In genomic region chr18:44679912-44680270, GRCh38 we compare ENCODE assay signal across 8 cellular contexts. TPM values are rescaled to one million over a fixed set of nuclear protein-coding genes. Genes with fewer than 3 reads are reported as not detected.
DNase-seq lines count a peak whose midpoint lies in the region; ATAC-seq, FAIRE-seq and TF ChIP-seq lines count a peak whose summit lies in the region.

No MANE protein-coding gene starts in this region.

- peaks cover 6% of the 10 kb centered on the region for H3K4me1 Mint-ChIP-seq in activated CD4-positive, alpha-beta T cell treated with anti-CD3 and anti-CD28 coated beads, Interleukin-2, amount 10 ng/mL, durations not matched to agents 24 days and 14 days

- peaks cover 20% of the 10 kb centered on the region for H3K4me1 ChIP-seq in ACC112 (ENCODE audit: control insufficient read depth, insufficient read depth, low read length, unreplicated experiment)
- peaks cover 9 to 45% (median 40%) of the 10 kb centered on the region in 4 donors for H3K4me1 ChIP-seq in esophagus muscularis mucosa
- peaks cover 0 to 39% (median 20%) of the 10 kb centered on the region in 4 donors for H3K4me1 ChIP-seq in tibial artery

- H3K4me3 Mint-ChIP-seq in activated CD4-positive, alpha-beta T cell treated with anti-CD3 and anti-CD28 coated beads, Interleukin-2, amount 10 ng/mL, durations not matched to agents 24 days and 14 days, result no peak overlapping the region

- no peaks in the 10 kb centered on the region for H3K36me3 Mint-ChIP-seq in activated CD4-positive, alpha-beta T cell treated with anti-CD3 and anti-CD28 coated beads, Interleukin-2, amount 10 ng/mL, durations not matched to agents 24 days and 14 days (ENCODE audit: low read depth)

- DNase-seq in GM12891 (ENCODE audit: insufficient read length, low spot score) (peak; percentile 29), NCI-H1417 (lab: John Stamatoyannopoulos, UW) (peak; percentile 63 to 82 (median 82)), esophagus muscularis mucosa (ENCODE audit: extremely low spot score) (peak; percentile 90), myocyte (ENCODE audit: low read depth) (peak; percentile 59), tibial artery (peak; percentile 68 to 80)
- DNase-seq in activated CD4-positive, alpha-beta T cell treated with anti-CD3 and anti-CD28 coated beads, Interleukin-2, amount 10 ng/mL, durations not matched to agents 24 days and 14 days, result peak; percentile 78

- TF ChIP-seq EP300 in esophagus muscularis mucosa (IDR thresholded peaks at IDR 0.05), result no peak

- no peak for ATAC-seq in GM21723 (IDR thresholded peaks at IDR 0.05; ENCODE audit: unreplicated experiment)

- H3K27me3 Mint-ChIP-seq in activated CD4-positive, alpha-beta T cell treated with anti-CD3 and anti-CD28 coated beads, Interleukin-2, amount 10 ng/mL, durations not matched to agents 24 days and 14 days, result peaks cover 29% of the 10 kb centered on the region

- H3K27ac Mint-ChIP-seq in activated CD4-positive, alpha-beta T cell treated with anti-CD3 and anti-CD28 coated beads, Interleukin-2, amount 10 ng/mL, durations not matched to agents 24 days and 14 days, result peak overlapping the region; percentile 78

- H3K4me3 ChIP-seq in ACC112 (ENCODE audit: low read depth, low read length) (peak overlapping the region; percentile 75), esophagus muscularis mucosa (peak overlapping the region; percentile 85 to 94 (median 92)), tibial artery (peak overlapping the region; percentile 72)

- no peaks in the 10 kb centered on the region for H3K9me3 ChIP-seq in esophagus muscularis mucosa
- H3K9me3 ChIP-seq in tibial artery, result no peaks in the 10 kb centered on the region

- TF ChIP-seq CTCF in esophagus muscularis mucosa (IDR thresholded peaks at IDR 0.05) (no peak), tibial artery (IDR thresholded peaks at IDR 0.05) (no peak)

- H3K27ac ChIP-seq in ACC112 (ENCODE audit: low read depth, low read length) (no peak overlapping the region), esophagus muscularis mucosa (replicated peaks in 1 of 4) (peak overlapping the region; percentile 97 to 98 (median 98)), tibial artery (peak overlapping the region; percentile 99 to 100)

- H3K79me2 ChIP-seq in ACC112 (ENCODE audit: control insufficient read depth, insufficient read depth, low read length, unreplicated experiment), result no peaks in the 10 kb centered on the region

- peak; percentile 23 for FAIRE-seq in GM12891 (lab: Jason Lieb, UNC)

- peak overlapping the region; percentile 77 for H2AFZ ChIP-seq in ACC112 (ENCODE audit: low read length, unreplicated experiment)

- H3K9me3 Mint-ChIP-seq in activated CD4-positive, alpha-beta T cell treated with anti-CD3 and anti-CD28 coated beads, Interleukin-2, amount 10 ng/mL, durations not matched to agents 24 days and 14 days, result no peaks in the 10 kb centered on the region

- no peak for TF ChIP-seq POLR2A in GM12891 (IDR thresholded peaks at IDR 0.05; ENCODE audit: low read depth, low read length)
- TF ChIP-seq POLR2A in esophagus muscularis mucosa (IDR thresholded peaks at IDR 0.05; ENCODE audit: low read depth), result no peak

- WGBS in esophagus muscularis mucosa, result under 1% methylated on average over 19 of the region's 41 CpGs

- H3K27me3 ChIP-seq in ACC112 (ENCODE audit: insufficient read depth, low read length), result no peaks in the 10 kb centered on the region
- no peaks in the 10 kb centered on the region for H3K27me3 ChIP-seq in esophagus muscularis mucosa
- no peaks in the 10 kb centered on the region for H3K27me3 ChIP-seq in tibial artery

- H3K36me3 ChIP-seq in ACC112 (ENCODE audit: insufficient read depth, low read length), result no peaks in the 10 kb centered on the region
- no peaks in the 10 kb centered on the region for H3K36me3 ChIP-seq in esophagus muscularis mucosa
- H3K36me3 ChIP-seq in tibial artery, result no peaks in the 10 kb centered on the region

- intact Hi-C loops in activated CD4-positive, alpha-beta T cell treated with anti-CD3 and anti-CD28 coated beads, Interleukin-2, amount 10 ng/mL, durations not matched to agents 24 days and 14 days (cut with micrococcal nuclease), result loop anchor here (1.0 to 10.0 kb wide), 9 partner anchors 19 to 705 kb away; no protein-coding TSS in a partner anchor
- intact Hi-C loops in esophagus muscularis mucosa (cut with DNase I) (loop anchor here (5.0 to 10.0 kb wide), 10 partner anchors 122 to 845 kb away; no protein-coding TSS in a partner anchor), tibial artery (cut with DNase I; ENCODE audit: low total_unique reads) (loop anchor here (10.0 kb wide), 2 partner anchors 95 to 535 kb away; no protein-coding TSS in a partner anchor)

TF ChIP-seq in GM12891, 5 proteins besides CTCF, POLR2A, EP300 and RAD21:
- no peak for TF ChIP-seq PAX5 (IDR thresholded peaks at IDR 0.05; ENCODE audit: insufficient read depth, low read length, severe bottlenecking)
- TF ChIP-seq TAF1 (IDR thresholded peaks at IDR 0.05; ENCODE audit: low read depth, low read length), result no peak
- TF ChIP-seq POU2F2 (IDR thresholded peaks at IDR 0.05; ENCODE audit: low read depth, low read length), result no peak
- TF ChIP-seq SPI1 (IDR thresholded peaks at IDR 0.05; ENCODE audit: low read depth, low read length), result no peak
- no peak for TF ChIP-seq POLR2AphosphoS5 (IDR thresholded peaks at IDR 0.05; ENCODE audit: low read depth, low read length)

RNA-seq across cellular contexts. Expression of gene SETBP1, which starts 0.8 kb away (rescaled TPM):
- polyA plus RNA-seq in GM12891 (2012; ENCODE audit: low read depth, missing spikeins), result 3.4 TPM
- 21.9 and 22.6 TPM in 2 replicates for total RNA-seq in activated CD4-positive, alpha-beta T cell treated with anti-CD3 and anti-CD28 coated beads, Interleukin-2, amount 10 ng/mL, durations not matched to agents 24 days and 14 days
- 10 to 100 TPM; 40.9 to 86.5 (median 65.1) TPM for total RNA-seq in esophagus muscularis mucosa
- 2.2 and 3.3 TPM in 2 replicates for total RNA-seq in myocyte
- polyA plus RNA-seq in myocyte (2012), result 0.71 TPM

Comparison
In these comparisons a context has a peak if more than half of its experiments do, and no peak if none do; other contexts are left out.
1. DNase-seq: peak in every context shown above with its lines; median percentile 90 in esophagus muscularis mucosa; 82 in NCI-H1417; 78 in activated CD4-positive, alpha-beta T cell treated with anti-CD3 and anti-CD28 coated beads, Interleukin-2, amount 10 ng/mL, durations not matched to agents 24 days and 14 days; 74 in tibial artery; 59 in myocyte; 29 in GM12891.